Comparison of ENCODE assay signal across 8 cellular contexts in genomic region chr11:84564180-84564866, GRCh38.
DNase-seq lines count a peak whose midpoint lies in the region; ATAC-seq and TF ChIP-seq lines count a peak whose summit lies in the region.

No MANE protein-coding gene starts in this region.

- CTCF ChIA-PET in activated naive CD4-positive, alpha-beta T cell treated with anti-CD3 and anti-CD28 coated beads, Interleukin-2, amount 10 ng/mL, durations not matched to agents 7 days and 5 days (lab: Charles Lee): interaction anchor here (0.5 to 2.4 kb wide), 4 partner anchors 10 to 728 kb away, joined by 3 to 17 read pairs (median 4); no protein-coding TSS in a partner anchor

- H3K27ac Mint-ChIP-seq in activated naive CD4-positive, alpha-beta T cell treated with anti-CD3 and anti-CD28 coated beads, Interleukin-2, amount 10 ng/mL, durations not matched to agents 7 days and 5 days: no peak overlapping the region

- peak; percentile 29 for DNase-seq in activated naive CD4-positive, alpha-beta T cell treated with anti-CD3 and anti-CD28 coated beads, Interleukin-2, amount 10 ng/mL, durations not matched to agents 7 days and 5 days
- no peak for DNase-seq in activated naive CD4-positive, alpha-beta T cell (lab: John Stamatoyannopoulos, UW)
- peak; percentile 82 for DNase-seq in HT-29 (ENCODE audit: low spot score)
- DNase-seq in SW480 (ENCODE audit: low spot score): peak; percentile 55
- DNase-seq in fibroblast of pulmonary artery (ENCODE audit: low read depth): peak; percentile 68
- peak; percentile 31 for DNase-seq in pons (ENCODE audit: low spot score)
- DNase-seq in effector CD4-positive, alpha-beta T cell: no peak

- no peaks in the 10 kb centered on the region for H3K4me1 Mint-ChIP-seq in activated naive CD4-positive, alpha-beta T cell treated with anti-CD3 and anti-CD28 coated beads, Interleukin-2, amount 10 ng/mL, durations not matched to agents 7 days and 5 days

- H3K4me3 ChIP-seq in fibroblast of pulmonary artery (replicated peaks; ENCODE audit: low read depth, low read length): no peak overlapping the region

- H3K9me3 Mint-ChIP-seq in activated naive CD4-positive, alpha-beta T cell treated with anti-CD3 and anti-CD28 coated beads, Interleukin-2, amount 10 ng/mL, durations not matched to agents 7 days and 5 days: no peaks in the 10 kb centered on the region

- no peaks in the 10 kb centered on the region for H3K36me3 Mint-ChIP-seq in activated naive CD4-positive, alpha-beta T cell treated with anti-CD3 and anti-CD28 coated beads, Interleukin-2, amount 10 ng/mL, durations not matched to agents 7 days and 5 days

- no peak overlapping the region for H3K4me3 Mint-ChIP-seq in activated naive CD4-positive, alpha-beta T cell treated with anti-CD3 and anti-CD28 coated beads, Interleukin-2, amount 10 ng/mL, durations not matched to agents 7 days and 5 days

- ATAC-seq in GM21576 (IDR thresholded peaks at IDR 0.05; ENCODE audit: unreplicated experiment): peak; percentile 84

- no peaks in the 10 kb centered on the region for H3K27me3 Mint-ChIP-seq in activated naive CD4-positive, alpha-beta T cell treated with anti-CD3 and anti-CD28 coated beads, Interleukin-2, amount 10 ng/mL, durations not matched to agents 7 days and 5 days

- TF ChIP-seq CTCF in fibroblast of pulmonary artery (IDR thresholded peaks at IDR 0.05; ENCODE audit: low read length, missing control alignments): peak; percentile 90

Comparison
In these comparisons a context has a peak if more than half of its experiments do, and no peak if none do; other contexts are left out.
1. DNase-seq: peak in activated naive CD4-positive, alpha-beta T cell treated with anti-CD3 and anti-CD28 coated beads, Interleukin-2, amount 10 ng/mL, durations not matched to agents 7 days and 5 days (single experiment), HT-29 (single experiment), SW480 (single experiment), fibroblast of pulmonary artery (single experiment) and pons (single experiment); none in activated naive CD4-positive, alpha-beta T cell (0 of 4) and effector CD4-positive, alpha-beta T cell (single experiment).